26 cellular contexts compared by ENCODE assay signal in genomic region chr11:90930252-90930651, GRCh38.
DNase-seq lines count a peak whose midpoint lies in the region; ATAC-seq, FAIRE-seq and TF ChIP-seq lines count a peak whose summit lies in the region.
"Had no signal": no experiment of that assay in that cellular context is flagged by ENCODE, and none has a peak within 500 bp of the region (broad histone marks: within the 10 kb centered on the region; RNA-seq: fewer than 3 reads in every experiment).

No MANE protein-coding gene starts in this region.

- POLR2A ChIA-PET in MCF 10A (lab: Yijun Ruan, JAX), result no interaction called here

- H3K36me3 ChIP-seq in mammary epithelial cell (ENCODE audit: insufficient read depth, low read length) (no peaks in the 10 kb centered on the region), bronchial epithelial cell (ENCODE audit: control insufficient read depth, insufficient read depth, low read length) (no peaks in the 10 kb centered on the region)
- H3K36me3 ChIP-seq: BE2C; BLaER1 treated with 17β-estradiol and CSF1 and Interleukin-3, amounts not matched to agents 10 nM and 100 nM had no signal

- H3K9me3 Mint-ChIP-seq in MCF 10A (ENCODE audit: unreplicated experiment), result no peaks in the 10 kb centered on the region
- H3K9me3 Mint-ChIP-seq in stimulated activated memory B cell treated with anti-CD40 and anti-IgM and Interleukin-4, amounts not matched to agents 10 μg/mL and 1 μg/mL and 100 μg/mL, for 72 hours, result peaks cover 4% of the 10 kb centered on the region

- H2AFZ ChIP-seq in mammary epithelial cell (ENCODE audit: low read depth, low read length), result no peak overlapping the region

- H3K4me1 Mint-ChIP-seq in MCF 10A (ENCODE audit: insufficient read depth, unreplicated experiment), result no peaks in the 10 kb centered on the region
- no peaks in the 10 kb centered on the region for H3K4me1 Mint-ChIP-seq in stimulated activated memory B cell treated with anti-CD40 and anti-IgM and Interleukin-4, amounts not matched to agents 10 μg/mL and 1 μg/mL and 100 μg/mL, for 72 hours
- H3K4me1 Mint-ChIP-seq: CD14-positive monocyte; CD8-positive, alpha-beta memory T cell had no signal

- H3K4me1 ChIP-seq in mammary epithelial cell (ENCODE audit: insufficient read depth, low read length), result no peaks in the 10 kb centered on the region
- H3K4me1 ChIP-seq: A549; BE2C; BLaER1 treated with 17β-estradiol and CSF1 and Interleukin-3, amounts not matched to agents 10 nM and 100 nM had no signal

- H3K9ac ChIP-seq in mammary epithelial cell (ENCODE audit: insufficient read depth, low read length), result no peak overlapping the region
- H3K9ac ChIP-seq: BLaER1 treated with 17β-estradiol and CSF1 and Interleukin-3, amounts not matched to agents 10 nM and 100 nM had no signal

- H3K27ac Mint-ChIP-seq in MCF 10A (ENCODE audit: low read depth, unreplicated experiment), result no peak overlapping the region
- H3K27ac Mint-ChIP-seq in stimulated activated memory B cell treated with anti-CD40 and anti-IgM and Interleukin-4, amounts not matched to agents 10 μg/mL and 1 μg/mL and 100 μg/mL, for 72 hours, result no peak overlapping the region
- H3K27ac Mint-ChIP-seq: CD14-positive monocyte; CD4-positive, alpha-beta T cell; CD8-positive, alpha-beta memory T cell had no signal

- CTCF ChIA-PET in mammary epithelial cell (lab: Charles Lee; ENCODE audit: low non-redundant PET), result interaction anchor here (0.6 to 0.8 kb wide), 2 partner anchors 79 to 291 kb away, joined by 3 to 4 read pairs; no protein-coding TSS in a partner anchor
- CTCF ChIA-PET in MCF 10A (lab: Yijun Ruan, JAX), result interaction anchor here (1.0 to 2.3 kb wide), 2 partner anchors 291 to 297 kb away, joined by 6 to 10 read pairs; no protein-coding TSS in a partner anchor

- ATAC-seq in stimulated activated memory B cell treated with anti-CD40 and anti-IgM and Interleukin-4, amounts not matched to agents 10 μg/mL and 1 μg/mL and 100 μg/mL, for 72 hours, result no peak
- ATAC-seq: A549, HCT116 had no signal

- WGBS in mammary epithelial cell (ENCODE audit: low coverage, missing lambda C conversion rate), result 56% methylated on average over 1 of the region's 1 CpG

- no peaks in the 10 kb centered on the region for H3K9me3 ChIP-seq in mammary epithelial cell (replicated peaks; ENCODE audit: insufficient read depth, low read length)
- H3K9me3 ChIP-seq: A549, BE2C had no signal

- dilution Hi-C loops in mammary epithelial cell (cut with HindIII; ENCODE audit: low sequenced_read_pairs), result no loop called here

- no TSS peak for BruUV-seq in mammary epithelial cell (replicated peaks; lab: Mats Ljungman, UMichigan)
- no TSS peak for BruUV-seq in MCF 10A (replicated peaks; lab: Mats Ljungman, UMichigan)

- no peaks in the 10 kb centered on the region for H4K20me1 ChIP-seq in mammary epithelial cell (ENCODE audit: insufficient read depth, low read length)
- H4K20me1 ChIP-seq: BLaER1 treated with 17β-estradiol and CSF1 and Interleukin-3, amounts not matched to agents 10 nM and 100 nM had no signal

- no peak overlapping the region for H3K4me3 Mint-ChIP-seq in MCF 10A (ENCODE audit: unreplicated experiment)
- H3K4me3 Mint-ChIP-seq in stimulated activated memory B cell treated with anti-CD40 and anti-IgM and Interleukin-4, amounts not matched to agents 10 μg/mL and 1 μg/mL and 100 μg/mL, for 72 hours, result no peak overlapping the region
- H3K4me3 Mint-ChIP-seq: CD14-positive monocyte; CD4-positive, alpha-beta T cell; CD8-positive, alpha-beta memory T cell had no signal

- DNase-seq in mammary epithelial cell (no peak), MCF 10A (ENCODE audit: unreplicated experiment) (no peak), bronchial epithelial cell (ENCODE audit: low read depth) (no peak), epithelial cell of esophagus (ENCODE audit: low read depth) (peak; percentile 11), NCI-H1930 (lab: John Stamatoyannopoulos, UW) (no peak), cerebellar nuclear complex (lab: John Stamatoyannopoulos, UW) (no peak)
- DNase-seq: 8988T; ACHN; AML-193; BE2C; Calu3; CD4-positive, alpha-beta T cell; CD8-positive, alpha-beta memory T cell; COR-L47; DMS53; DMS79 treated with DMSO at 0.1 percent for 48 hours; GF-D8; GOT3; H7 had no signal

- no peak overlapping the region for H3K27ac ChIP-seq in mammary epithelial cell (ENCODE audit: insufficient read depth, low read depth, low read length)
- H3K27ac ChIP-seq: A549; BLaER1 treated with 17β-estradiol and CSF1 and Interleukin-3, amounts not matched to agents 10 nM and 100 nM had no signal

- H3K4me3 ChIP-seq in mammary epithelial cell (replicated peaks in 1 of 3; ENCODE audit: insufficient read depth in 1 of 3, low read depth in 2 of 3, low read length in 3 of 3), result no peak overlapping the region
- H3K4me3 ChIP-seq in bronchial epithelial cell (ENCODE audit: low read depth, low read length), result no peak overlapping the region
- no peak overlapping the region for H3K4me3 ChIP-seq in epithelial cell of esophagus (ENCODE audit: low read length)
- H3K4me3 ChIP-seq: A549; BLaER1 treated with 17β-estradiol and CSF1 and Interleukin-3, amounts not matched to agents 10 nM and 100 nM had no signal

- FAIRE-seq in bronchial epithelial cell (lab: Jason Lieb, UNC), result no peak
- FAIRE-seq: A549, GM12891, GM18507 had no signal

- no peaks in the 10 kb centered on the region for H3K27me3 Mint-ChIP-seq in MCF 10A (ENCODE audit: insufficient read depth, unreplicated experiment)
- H3K27me3 Mint-ChIP-seq in stimulated activated memory B cell treated with anti-CD40 and anti-IgM and Interleukin-4, amounts not matched to agents 10 μg/mL and 1 μg/mL and 100 μg/mL, for 72 hours, result no peaks in the 10 kb centered on the region
- H3K27me3 Mint-ChIP-seq: CD4-positive, alpha-beta T cell; CD8-positive, alpha-beta memory T cell had no signal

- in situ Hi-C loops in mammary epithelial cell (cut with MboI; ENCODE audit: low sequenced_read_pairs in 2 of 2), result no loop called here

- H3K4me2 ChIP-seq in mammary epithelial cell (ENCODE audit: insufficient read depth, low read depth, low read length), result no peak overlapping the region
- H3K4me2 ChIP-seq: A549; BLaER1 treated with 17β-estradiol and CSF1 and Interleukin-3, amounts not matched to agents 10 nM and 100 nM had no signal

- intact Hi-C loops in mammary epithelial cell (cut with micrococcal nuclease) (loop anchor here (1.0 to 5.0 kb wide), 3 partner anchors 287 to 453 kb away; no protein-coding TSS in a partner anchor), MCF 10A (cut with micrococcal nuclease) (no loop called here)

- no peaks in the 10 kb centered on the region for H3K27me3 ChIP-seq in mammary epithelial cell (ENCODE audit: insufficient read depth, low read length)
- H3K27me3 ChIP-seq in bronchial epithelial cell (ENCODE audit: control insufficient read depth, insufficient read depth, low read length), result no peaks in the 10 kb centered on the region
- H3K27me3 ChIP-seq: BE2C; BLaER1 treated with 17β-estradiol and CSF1 and Interleukin-3, amounts not matched to agents 10 nM and 100 nM had no signal

- no peaks in the 10 kb centered on the region for H3K79me2 ChIP-seq in mammary epithelial cell (ENCODE audit: insufficient read depth, low read length)

- H3K36me3 Mint-ChIP-seq in MCF 10A (ENCODE audit: insufficient read depth, unreplicated experiment), result no peaks in the 10 kb centered on the region
- H3K36me3 Mint-ChIP-seq in stimulated activated memory B cell treated with anti-CD40 and anti-IgM and Interleukin-4, amounts not matched to agents 10 μg/mL and 1 μg/mL and 100 μg/mL, for 72 hours, result no peaks in the 10 kb centered on the region
- H3K36me3 Mint-ChIP-seq: CD14-positive monocyte; CD8-positive, alpha-beta memory T cell had no signal

- TF ChIP-seq CTCF in mammary epithelial cell (conservative IDR thresholded peaks at IDR 0.05 in 1 of 2, IDR thresholded peaks at IDR 0.05 in 1 of 2; ENCODE audit: extremely low read depth in 1 of 2, insufficient read depth in 1 of 2, low read depth in 1 of 2, low read length in 2 of 2), result peak; percentile 22 to 43
- no peak for TF ChIP-seq CTCF in MCF 10A (IDR thresholded peaks at IDR 0.05; ENCODE audit: unreplicated experiment)
- TF ChIP-seq CTCF in bronchial epithelial cell (IDR thresholded peaks at IDR 0.05; ENCODE audit: insufficient read depth, low read length, severe bottlenecking), result peak; percentile 35
- peak; percentile 21 for TF ChIP-seq CTCF in epithelial cell of esophagus (IDR thresholded peaks at IDR 0.05; ENCODE audit: insufficient read depth, low read depth, low read length, missing control alignments)
